In genomic region chr16:87851601-87852000, GRCh38 we compare ENCODE assay signal across 16 cellular contexts. TPM values are rescaled to one million over a fixed set of nuclear protein-coding genes. Genes with fewer than 3 reads are reported as not detected.
DNase-seq lines count a peak whose midpoint lies in the region; ATAC-seq and TF ChIP-seq lines count a peak whose summit lies in the region.
"Had no signal": no experiment of that assay in that cellular context is flagged by ENCODE, and none has a peak within 500 bp of the region (broad histone marks: within the 10 kb centered on the region; RNA-seq: fewer than 3 reads in every experiment).

No MANE protein-coding gene starts in this region.

- H2BK5ac ChIP-seq in H9 (ENCODE audit: insufficient read length, low read length) = no peak overlapping the region

- H3K9me3 ChIP-seq in H9 (ENCODE audit: control insufficient read depth, low read depth, low read length) (no peaks in the 10 kb centered on the region), mammary epithelial cell (replicated peaks; ENCODE audit: insufficient read depth, low read length) (no peaks in the 10 kb centered on the region), mesodermal cell (ENCODE audit: control insufficient read depth, low read length) (no peaks in the 10 kb centered on the region)
- H3K9me3 ChIP-seq: vagina had no signal

- H3K27ac Mint-ChIP-seq in H9 = peak overlapping the region in 2 of 3 experiments; percentile 75 to 97; a peak in 3 of 7 replicates
- H3K27ac Mint-ChIP-seq in stimulated activated naive B cell treated with anti-CD40 and anti-IgM and Interleukin-4, amounts not matched to agents 10 μg/mL and 1 μg/mL and 100 μg/mL, for 72 hours = no peak overlapping the region

- H2AFZ ChIP-seq in H9 (ENCODE audit: low read length) (no peak overlapping the region), mammary epithelial cell (ENCODE audit: low read depth, low read length) (no peak overlapping the region)

- H3K4me1 ChIP-seq in H9 (ENCODE audit: insufficient read depth, low read length) (no peaks in the 10 kb centered on the region; the same call in 1 of the 2 replicates), mammary epithelial cell (ENCODE audit: insufficient read depth, low read length) (peaks cover 65% of the 10 kb centered on the region), mesodermal cell (ENCODE audit: control insufficient read depth, insufficient read depth, low read length, poor library complexity, severe bottlenecking) (peaks cover 73% of the 10 kb centered on the region)

- H3T11ph ChIP-seq in H9 (ENCODE audit: low read length) = no peak overlapping the region

- H3K4me3 ChIP-seq in mammary epithelial cell (replicated peaks in 1 of 3; ENCODE audit: insufficient read depth in 1 of 3, low read depth in 2 of 3, low read length in 3 of 3) = no peak overlapping the region
- H3K4me3 ChIP-seq in mesodermal cell (ENCODE audit: extremely low read depth, insufficient read depth, low read length, poor library complexity, severe bottlenecking) = no peak overlapping the region
- H3K4me3 ChIP-seq: SK-N-MC, vagina had no signal

- DNase-seq in COLO668 (lab: John Stamatoyannopoulos, UW; ENCODE audit: unreplicated experiment) (peak; percentile 20), H9 (no peak), mammary epithelial cell (no peak), NCI-H748 treated with DMSO at 0.1 percent for 48 hours (lab: John Stamatoyannopoulos, UW) (no peak), AG08395 (ENCODE audit: low spot score) (no peak), NCI-H1092 treated with DMSO at 0.1 percent for 48 hours (lab: John Stamatoyannopoulos, UW) (no peak)
- DNase-seq in stimulated activated naive B cell treated with anti-CD40 and anti-IgM and Interleukin-4, amounts not matched to agents 10 μg/mL and 1 μg/mL and 100 μg/mL, for 72 hours = no peak
- DNase-seq: head of caudate nucleus; NCI-H2081 treated with DMSO at 0.1 percent for 48 hours; stimulated activated CD4-positive, alpha-beta T cell treated with anti-CD3 and anti-CD28 coated beads, Interleukin-4, amount 100 ng/mL, for 1 hour had no signal

- H3K4me1 Mint-ChIP-seq in H9 = peaks cover 20 to 54% of the 10 kb centered on the region in 2 experiments
- peaks cover 11 to 42% of the 10 kb centered on the region in 2 donors for H3K4me1 Mint-ChIP-seq in stimulated activated naive B cell treated with anti-CD40 and anti-IgM and Interleukin-4, amounts not matched to agents 10 μg/mL and 1 μg/mL and 100 μg/mL, for 72 hours

- no peak overlapping the region for H3K18ac ChIP-seq in H9 (ENCODE audit: insufficient read length, low read depth, low read length)

- H2BK15ac ChIP-seq in H9 (ENCODE audit: low read depth, low read length) = no peak overlapping the region

- H3K14ac ChIP-seq in H9 (ENCODE audit: insufficient read depth, low read length) = no peak overlapping the region; the same call in 1 of the 2 replicates

- H3K36me3 ChIP-seq in mammary epithelial cell (ENCODE audit: insufficient read depth, low read length) (peaks cover 49% of the 10 kb centered on the region), mesodermal cell (ENCODE audit: control insufficient read depth, insufficient read depth, low read length) (peaks cover 58% of the 10 kb centered on the region)
- H3K36me3 ChIP-seq: vagina had no signal

- H3K27me3 ChIP-seq in H9 (ENCODE audit: insufficient read depth, low read length) (no peaks in the 10 kb centered on the region), mammary epithelial cell (ENCODE audit: insufficient read depth, low read length) (no peaks in the 10 kb centered on the region)
- H3K27me3 ChIP-seq: vagina had no signal

- H4K8ac ChIP-seq in H9 (replicated peaks; ENCODE audit: insufficient read length, low read depth, low read length) = no peak overlapping the region

- H3K36me3 Mint-ChIP-seq in H9 (ENCODE audit: insufficient read depth in 1 of 3, low read depth in 3 of 3) = peaks cover 24 to 68% (median 41%) of the 10 kb centered on the region in 3 experiments
- H3K36me3 Mint-ChIP-seq in stimulated activated naive B cell treated with anti-CD40 and anti-IgM and Interleukin-4, amounts not matched to agents 10 μg/mL and 1 μg/mL and 100 μg/mL, for 72 hours = peaks cover 56 to 57% of the 10 kb centered on the region in 2 donors

- H2BK12ac ChIP-seq in H9 (ENCODE audit: insufficient read length, low read depth, low read length) = no peak overlapping the region

- H3K4ac ChIP-seq in H9 (ENCODE audit: low read depth, low read length) = no peak overlapping the region

- dilution Hi-C loops in mammary epithelial cell (cut with HindIII; ENCODE audit: low sequenced_read_pairs) = no loop called here

- no peak overlapping the region for H3K23ac ChIP-seq in H9 (ENCODE audit: insufficient read length, low read depth, low read length)

- H3K79me2 ChIP-seq in H9 (ENCODE audit: insufficient read depth, low read length) (no peaks in the 10 kb centered on the region; the same call in 1 of the 2 replicates), mammary epithelial cell (ENCODE audit: insufficient read depth, low read length) (peaks cover 98% of the 10 kb centered on the region)

- H3K23me2 ChIP-seq in H9 (ENCODE audit: insufficient read length, low read depth, low read length, poor library complexity, severe bottlenecking) = no peaks in the 10 kb centered on the region

- CTCF ChIA-PET in mammary epithelial cell (lab: Charles Lee; ENCODE audit: low non-redundant PET) = interaction anchor here (0.7 kb wide), 1 partner anchor 10 kb away, joined by 3 read pairs; no protein-coding TSS in a partner anchor

- H3K4me3 Mint-ChIP-seq in H9 = no peak overlapping the region; a peak in 1 of 5 replicates
- no peak overlapping the region for H3K4me3 Mint-ChIP-seq in stimulated activated naive B cell treated with anti-CD40 and anti-IgM and Interleukin-4, amounts not matched to agents 10 μg/mL and 1 μg/mL and 100 μg/mL, for 72 hours
- H3K4me3 Mint-ChIP-seq: activated naive CD8-positive, alpha-beta T cell; stimulated activated memory B cell treated with anti-CD40 and anti-IgM and Interleukin-4, amounts not matched to agents 10 μg/mL and 1 μg/mL and 100 μg/mL, for 72 hours had no signal

- TF ChIP-seq CTCF in H9 (conservative IDR thresholded peaks at IDR 0.05) (0 out of 3 replicates have a peak, but pooled peaks have one; percentile 18), mammary epithelial cell (conservative IDR thresholded peaks at IDR 0.05 in 1 of 2, IDR thresholded peaks at IDR 0.05 in 1 of 2; ENCODE audit: extremely low read depth in 1 of 2, insufficient read depth in 1 of 2, low read depth in 1 of 2, low read length in 2 of 2) (no peak)

- H3K56ac ChIP-seq in H9 (ENCODE audit: insufficient read length, low read depth, low read length) = no peak overlapping the region

- ATAC-seq in stimulated activated naive B cell treated with anti-CD40 and anti-IgM and Interleukin-4, amounts not matched to agents 10 μg/mL and 1 μg/mL and 100 μg/mL, for 72 hours (replicated peaks) = no peak
- ATAC-seq: sciatic nerve; stimulated activated memory B cell treated with anti-CD40 and anti-IgM and Interleukin-4, amounts not matched to agents 10 μg/mL and 1 μg/mL and 100 μg/mL, for 72 hours had no signal

- no peaks in the 10 kb centered on the region for H3K79me1 ChIP-seq in H9 (ENCODE audit: insufficient read depth, low read depth, low read length, poor library complexity, severe bottlenecking)

- H4K5ac ChIP-seq in H9 (ENCODE audit: insufficient read length, low read depth, low read length) = no peak overlapping the region

- H3K27me3 Mint-ChIP-seq in H9 (ENCODE audit: low read depth) = no peaks in the 10 kb centered on the region; the same call in 1 of the 2 replicates
- no peaks in the 10 kb centered on the region for H3K27me3 Mint-ChIP-seq in stimulated activated naive B cell treated with anti-CD40 and anti-IgM and Interleukin-4, amounts not matched to agents 10 μg/mL and 1 μg/mL and 100 μg/mL, for 72 hours
- H3K27me3 Mint-ChIP-seq: activated naive CD8-positive, alpha-beta T cell; stimulated activated memory B cell treated with anti-CD40 and anti-IgM and Interleukin-4, amounts not matched to agents 10 μg/mL and 1 μg/mL and 100 μg/mL, for 72 hours had no signal

- H3K4me2 ChIP-seq in H9 (ENCODE audit: insufficient read depth, insufficient read length, low read length) (no peak overlapping the region), mammary epithelial cell (ENCODE audit: insufficient read depth, low read depth, low read length) (no peak overlapping the region)

- no peak overlapping the region for H2AK5ac ChIP-seq in H9 (ENCODE audit: insufficient read length, low read length)

- H3K9ac ChIP-seq in H9 (ENCODE audit: extremely low read depth, insufficient read length, low read length) (no peak overlapping the region), mammary epithelial cell (ENCODE audit: insufficient read depth, low read length) (no peak overlapping the region)

- peaks cover 2% of the 10 kb centered on the region for H4K20me1 ChIP-seq in H9 (ENCODE audit: control insufficient read depth, insufficient read depth, insufficient read length)
- peaks cover 18% of the 10 kb centered on the region for H4K20me1 ChIP-seq in mammary epithelial cell (ENCODE audit: insufficient read depth, low read length)

- H2BK20ac ChIP-seq in H9 (ENCODE audit: low read depth, low read length, poor library complexity, severe bottlenecking) = no peak overlapping the region

- in situ Hi-C loops in mammary epithelial cell (cut with MboI; ENCODE audit: low sequenced_read_pairs in 2 of 2) = loop anchor here in 1 of 2 donors (5.0 kb wide), 1 partner anchor 74 kb away; no protein-coding TSS in a partner anchor

- no TSS peak for BruUV-seq in mammary epithelial cell (replicated peaks; lab: Mats Ljungman, UMichigan)

- peaks cover 0 to 3% of the 10 kb centered on the region in 2 experiments; a peak in 1 of 5 replicates for H3K9me3 Mint-ChIP-seq in H9
- H3K9me3 Mint-ChIP-seq in stimulated activated naive B cell treated with anti-CD40 and anti-IgM and Interleukin-4, amounts not matched to agents 10 μg/mL and 1 μg/mL and 100 μg/mL, for 72 hours = no peaks in the 10 kb centered on the region
- H3K9me3 Mint-ChIP-seq: stimulated activated memory B cell treated with anti-CD40 and anti-IgM and Interleukin-4, amounts not matched to agents 10 μg/mL and 1 μg/mL and 100 μg/mL, for 72 hours had no signal

- no peak overlapping the region for H2BK120ac ChIP-seq in H9 (ENCODE audit: low read depth, low read length, poor library complexity, severe bottlenecking)

- no peak overlapping the region for H4K91ac ChIP-seq in H9 (ENCODE audit: insufficient read length, low read depth, low read length)

- WGBS in H9 (ENCODE audit: extremely low coverage, insufficient read length, low lambda C conversion rate) = no CpG with 5 or more reads among the region's 21 CpGs
- WGBS in mammary epithelial cell (ENCODE audit: low coverage, missing lambda C conversion rate) = 91% methylated on average over 21 of the region's 21 CpGs
- 87 to 91% methylated on average over 14 to 17 of the region's 21 CpGs for WGBS in mesodermal cell (ENCODE audit: insufficient coverage in 2 of 2), 2 experiments

- intact Hi-C loops in mammary epithelial cell (cut with micrococcal nuclease) = no loop called here

- H3K27ac ChIP-seq in H9 (ENCODE audit: insufficient read length, low read depth, low read length) = no peak overlapping the region
- H3K27ac ChIP-seq in mammary epithelial cell (ENCODE audit: insufficient read depth, low read depth, low read length) = peak overlapping the region; percentile 26
- peak overlapping the region; percentile 99 for H3K27ac ChIP-seq in mesodermal cell (ENCODE audit: low read depth, low read length, severe bottlenecking)
- H3K27ac ChIP-seq: SK-N-MC, vagina had no signal

RNA-seq across cellular contexts. Expression of gene SLC7A5, which starts 17.7 kb away (rescaled TPM):
- total RNA-seq in H9 (2021) (217 TPM in 2 replicates), mammary epithelial cell (1,000 to 10,000 TPM; 1,822 to 2,475 TPM)
- polyA plus RNA-seq in mammary epithelial cell = 680 TPM
- 936 TPM for polyA minus RNA-seq in mammary epithelial cell
- 90.6 TPM for polyA plus RNA-seq in mesodermal cell (2013, experiment 1 of 2)
- 76.9 TPM for polyA plus RNA-seq in mesodermal cell (2013, experiment 2 of 2)
